9 cellular contexts compared by ENCODE assay signal in genomic region chr15:90097475-90097874, GRCh38. TPM values are rescaled to one million over a fixed set of nuclear protein-coding genes. Genes with fewer than 3 reads are reported as not detected.
DNase-seq lines count a peak whose midpoint lies in the region; ATAC-seq, FAIRE-seq and TF ChIP-seq lines count a peak whose summit lies in the region.
"Had no signal": no experiment of that assay in that cellular context is flagged by ENCODE, and none has a peak within 500 bp of the region (broad histone marks: within the 10 kb centered on the region; RNA-seq: fewer than 3 reads in every experiment).

No MANE protein-coding gene starts in this region.

- no peaks in the 10 kb centered on the region for H3K27me3 Mint-ChIP-seq in activated CD4-positive, alpha-beta T cell treated with anti-CD3 and anti-CD28 coated beads, Interleukin-2, amount 10 ng/mL, durations not matched to agents 7 days and 5 days

- no peak overlapping the region for H3K9ac ChIP-seq in kidney (ENCODE audit: low read length in 2 of 2)

- intact Hi-C loops in kidney (cut with DNase I): no loop called here

- peaks cover 23 to 29% of the 10 kb centered on the region in 2 donors for H3K4me1 ChIP-seq in kidney (ENCODE audit: control insufficient read depth in 1 of 2, insufficient read depth in 1 of 2, low read depth in 1 of 2, low read length in 2 of 2)
- peaks cover 52% of the 10 kb centered on the region for H3K4me1 ChIP-seq in suprapubic skin

- H3K36me3 ChIP-seq in kidney (ENCODE audit: control insufficient read depth in 1 of 2, insufficient read depth in 2 of 2, low read length in 2 of 2) (no peaks in the 10 kb centered on the region), suprapubic skin (no peaks in the 10 kb centered on the region)

- TF ChIP-seq CTCF in kidney (IDR thresholded peaks at IDR 0.05; ENCODE audit: borderline replicate concordance, extremely low read depth, insufficient read depth) (no peak), suprapubic skin (IDR thresholded peaks at IDR 0.05) (no peak)

- peak; percentile 54 for DNase-seq in NK-92 treated with Interleukin-12 subunit alpha and Interleukin-12 subunit beta, amount 100 ng/mL, for 24 hours (lab: John Stamatoyannopoulos, UW)
- DNase-seq in NK-92 (lab: John Stamatoyannopoulos, UW; ENCODE audit: unreplicated experiment): no peak
- DNase-seq in activated CD4-positive, alpha-beta T cell treated with anti-CD3 and anti-CD28 coated beads, Interleukin-2, amount 10 ng/mL, durations not matched to agents 7 days and 5 days: peak; percentile 84
- DNase-seq in kidney: no peak
- DNase-seq in suprapubic skin (ENCODE audit: low spot score in 2 of 2): no peak
- DNase-seq in frontal cortex (ENCODE audit: low spot score in 2 of 2): no peak
- DNase-seq in NCI-H2029 treated with DMSO at 0.1 percent for 48 hours (lab: John Stamatoyannopoulos, UW): no peak

- H3K4me3 ChIP-seq in kidney (ENCODE audit: low read length in 2 of 2) (no peak overlapping the region), suprapubic skin (no peak overlapping the region)

- no peaks in the 10 kb centered on the region for H3K27me3 ChIP-seq in suprapubic skin

- H3K9me3 ChIP-seq in kidney (ENCODE audit: control insufficient read depth in 1 of 2, low read length in 2 of 2) (no peaks in the 10 kb centered on the region), suprapubic skin (no peaks in the 10 kb centered on the region)

- POLR2A ChIA-PET in activated CD4-positive, alpha-beta T cell treated with anti-CD3 and anti-CD28 coated beads, Interleukin-2, amount 10 ng/mL, durations not matched to agents 7 days and 5 days (lab: Charles Lee): no interaction called here

- H3K4me1 Mint-ChIP-seq in activated CD4-positive, alpha-beta T cell treated with anti-CD3 and anti-CD28 coated beads, Interleukin-2, amount 10 ng/mL, durations not matched to agents 7 days and 5 days: peaks cover 77% of the 10 kb centered on the region

- CTCF ChIA-PET in activated CD4-positive, alpha-beta T cell treated with anti-CD3 and anti-CD28 coated beads, Interleukin-2, amount 10 ng/mL, durations not matched to agents 7 days and 5 days (lab: Charles Lee): no interaction called here

- WGBS in suprapubic skin: 54% methylated on average over 4 of the region's 4 CpGs

- H3K27ac ChIP-seq in kidney (ENCODE audit: low read depth in 2 of 2, low read length in 2 of 2) (peak overlapping the region; percentile 38 to 66), suprapubic skin (peak overlapping the region; percentile 52)
- H3K27ac ChIP-seq: 22Rv1 had no signal

- H3K9me3 Mint-ChIP-seq in activated CD4-positive, alpha-beta T cell treated with anti-CD3 and anti-CD28 coated beads, Interleukin-2, amount 10 ng/mL, durations not matched to agents 7 days and 5 days: no peaks in the 10 kb centered on the region

- FAIRE-seq in kidney (lab: Jason Lieb, UNC) (no peak), frontal cortex (lab: Jason Lieb, UNC) (no peak)

- no peak for TF ChIP-seq EP300 in suprapubic skin (IDR thresholded peaks at IDR 0.05)

- H3K27ac Mint-ChIP-seq in activated CD4-positive, alpha-beta T cell treated with anti-CD3 and anti-CD28 coated beads, Interleukin-2, amount 10 ng/mL, durations not matched to agents 7 days and 5 days: peak overlapping the region; percentile 96

- peak; percentile 69 for ATAC-seq in HG03175 (IDR thresholded peaks at IDR 0.05; ENCODE audit: unreplicated experiment)

- H3K36me3 Mint-ChIP-seq in activated CD4-positive, alpha-beta T cell treated with anti-CD3 and anti-CD28 coated beads, Interleukin-2, amount 10 ng/mL, durations not matched to agents 7 days and 5 days (ENCODE audit: low read depth): peaks cover 65% of the 10 kb centered on the region

- peak overlapping the region; percentile 75 for H3K4me3 Mint-ChIP-seq in activated CD4-positive, alpha-beta T cell treated with anti-CD3 and anti-CD28 coated beads, Interleukin-2, amount 10 ng/mL, durations not matched to agents 7 days and 5 days

- TF ChIP-seq POLR2A in suprapubic skin (IDR thresholded peaks at IDR 0.05): no peak

RNA-seq across cellular contexts. Expression of gene IDH2, which starts 4.8 kb away (rescaled TPM):
- total RNA-seq in activated CD4-positive, alpha-beta T cell treated with anti-CD3 and anti-CD28 coated beads, Interleukin-2, amount 10 ng/mL, durations not matched to agents 7 days and 5 days: 100 to 1,000 TPM; 332 to 349 TPM
- total RNA-seq in kidney: 87.0 TPM
- 545 TPM for polyA plus RNA-seq in kidney (ENCODE audit: insufficient read depth, low read depth, low replicate concordance)
- 100 to 1,000 TPM in 1 of 4 donors, 10 to 100 TPM in 3; 68.6 to 126 (median 76.7) TPM for total RNA-seq in suprapubic skin
- 77.9 TPM for total RNA-seq in frontal cortex

Comparison
In these comparisons a context has a peak if more than half of its experiments do, and no peak if none do; other contexts are left out.
1. DNase-seq: peak in NK-92 treated with Interleukin-12 subunit alpha and Interleukin-12 subunit beta, amount 100 ng/mL, for 24 hours (single experiment) and activated CD4-positive, alpha-beta T cell treated with anti-CD3 and anti-CD28 coated beads, Interleukin-2, amount 10 ng/mL, durations not matched to agents 7 days and 5 days (single experiment); none in NK-92 (single experiment), kidney (single experiment), suprapubic skin (0 of 2), frontal cortex (0 of 2) and NCI-H2029 treated with DMSO at 0.1 percent for 48 hours (single experiment).